In genomic region chr9:111250836-111251452, GRCh38 we compare ENCODE assay signal across 18 cellular contexts.
"Had no signal": no experiment of that assay in that cellular context is flagged by ENCODE, and none has a peak within 500 bp of the region (broad histone marks: within the 10 kb centered on the region; RNA-seq: fewer than 3 reads in every experiment).

No MANE protein-coding gene starts in this region.

- H3K4me3 Mint-ChIP-seq: naive thymus-derived CD8-positive, alpha-beta T cell; stimulated activated memory B cell treated with anti-CD40 and anti-IgM and Interleukin-4, amounts not matched to agents 10 μg/mL and 1 μg/mL and 100 μg/mL, for 72 hours; stimulated activated naive CD8-positive, alpha-beta T cell treated with anti-CD3 and anti-CD28 coated beads, Interleukin-15, Interleukin-2, amounts not matched to agents 100 ng/mL and 50 ng/mL, for 24 hours had no signal

- H3K9me3 Mint-ChIP-seq: stimulated activated naive CD8-positive, alpha-beta T cell treated with anti-CD3 and anti-CD28 coated beads, Interleukin-15, Interleukin-2, amounts not matched to agents 100 ng/mL and 50 ng/mL, for 24 hours had no signal

- DNase-seq: cortex of kidney; dorsolateral prefrontal cortex; effector CD8-positive, alpha-beta T cell; foreskin melanocyte; head of caudate nucleus; mammary epithelial cell; naive thymus-derived CD8-positive, alpha-beta T cell; psoas muscle; retina; right lobe of liver; stimulated activated CD4-positive, alpha-beta T cell treated with anti-CD3 and anti-CD28 coated beads, Interleukin-4, amount 100 ng/mL, for 1 hour; tibial artery had no signal

- FAIRE-seq: islet of Langerhans had no signal

- H3K27ac Mint-ChIP-seq: naive thymus-derived CD8-positive, alpha-beta T cell; stimulated activated memory B cell treated with anti-CD40 and anti-IgM and Interleukin-4, amounts not matched to agents 10 μg/mL and 1 μg/mL and 100 μg/mL, for 72 hours; stimulated activated naive CD8-positive, alpha-beta T cell treated with anti-CD3 and anti-CD28 coated beads, Interleukin-15, Interleukin-2, amounts not matched to agents 100 ng/mL and 50 ng/mL, for 24 hours had no signal

- H3K27ac ChIP-seq: dorsolateral prefrontal cortex, hepatocyte, neutrophil, psoas muscle, right lobe of liver, tibial artery had no signal

- H3K4me1 ChIP-seq: psoas muscle, right lobe of liver, tibial artery had no signal

- H3K36me3 ChIP-seq: neutrophil, right lobe of liver, tibial artery had no signal

- H3K4me1 Mint-ChIP-seq: naive thymus-derived CD8-positive, alpha-beta T cell; stimulated activated memory B cell treated with anti-CD40 and anti-IgM and Interleukin-4, amounts not matched to agents 10 μg/mL and 1 μg/mL and 100 μg/mL, for 72 hours had no signal

- H3K27me3 ChIP-seq: dorsolateral prefrontal cortex, hepatocyte, neutrophil, right lobe of liver, tibial artery had no signal

- H3K36me3 Mint-ChIP-seq: naive thymus-derived CD8-positive, alpha-beta T cell; stimulated activated memory B cell treated with anti-CD40 and anti-IgM and Interleukin-4, amounts not matched to agents 10 μg/mL and 1 μg/mL and 100 μg/mL, for 72 hours had no signal

- H2AFZ ChIP-seq: hepatocyte had no signal

- H3K9me3 ChIP-seq: neutrophil, psoas muscle, right lobe of liver, tibial artery had no signal

- H3K4me2 ChIP-seq: hepatocyte had no signal

- H3K79me2 ChIP-seq: hepatocyte had no signal

- ATAC-seq: left lobe of liver; naive thymus-derived CD8-positive, alpha-beta T cell; psoas muscle; right lobe of liver; stimulated activated memory B cell treated with anti-CD40 and anti-IgM and Interleukin-4, amounts not matched to agents 10 μg/mL and 1 μg/mL and 100 μg/mL, for 72 hours had no signal

- H3K27me3 Mint-ChIP-seq: stimulated activated memory B cell treated with anti-CD40 and anti-IgM and Interleukin-4, amounts not matched to agents 10 μg/mL and 1 μg/mL and 100 μg/mL, for 72 hours; stimulated activated naive CD8-positive, alpha-beta T cell treated with anti-CD3 and anti-CD28 coated beads, Interleukin-15, Interleukin-2, amounts not matched to agents 100 ng/mL and 50 ng/mL, for 24 hours had no signal

- H3K4me3 ChIP-seq: dorsolateral prefrontal cortex, hepatocyte, psoas muscle, right lobe of liver, tibial artery had no signal
